ENCODE assay signal across 17 cellular contexts in genomic region chr19:40781140-40781539, GRCh38. TPM values are rescaled to one million over a fixed set of nuclear protein-coding genes. Genes with fewer than 3 reads are reported as not detected.
"Had no signal": no experiment of that assay in that cellular context is flagged by ENCODE, and none has a peak within 500 bp of the region (broad histone marks: within the 10 kb centered on the region; RNA-seq: fewer than 3 reads in every experiment).

No MANE protein-coding gene starts in this region.

- H3K4me3 ChIP-seq: suprapubic skin, upper lobe of left lung had no signal

- ATAC-seq: right cardiac atrium had no signal

- H3K27me3 Mint-ChIP-seq: activated naive CD8-positive, alpha-beta T cell; naive B cell had no signal

- H3K9me3 ChIP-seq: suprapubic skin, upper lobe of left lung had no signal

- DNase-seq: activated CD4-positive, alpha-beta T cell treated with anti-CD3 and anti-CD28 coated beads for 4 hours; activated effector memory CD4-positive, alpha-beta T cell treated with Interleukin-2 at 50 U/mL for 16 hours; activated T-cell treated with anti-CD3 and anti-CD28 coated beads for 4 hours; amygdala; brain microvascular endothelial cell; dermis blood vessel endothelial cell; erythroblast; hippocampal formation; naive B cell; stimulated activated CD4-positive, alpha-beta T cell treated with anti-CD3 and anti-CD28 coated beads, Interleukin-1b, Interleukin-23, amount 100 ng/mL, for 48 hours; stimulated activated naive CD4-positive, alpha-beta T cell treated with Interleukin-2 at 50 U/mL for 16 hours; upper lobe of left lung had no signal

- H3K27me3 ChIP-seq: brain microvascular endothelial cell, suprapubic skin, upper lobe of left lung had no signal

- H3K36me3 ChIP-seq: brain microvascular endothelial cell had no signal

- H3K27ac ChIP-seq: brain microvascular endothelial cell, suprapubic skin, upper lobe of left lung, VCaP had no signal

- H3K9me3 Mint-ChIP-seq: naive B cell had no signal

RNA-seq across cellular contexts. Expression of gene MIA, which starts 5.8 kb away (rescaled TPM):
- total RNA-seq: activated CD8-positive, alpha-beta memory T cell treated with anti-CD3 and anti-CD28 coated beads for 36 hours had no signal
